ENCODE assay signal across 1 cellular context in genomic region chr10:131899116-131899690, GRCh38.
TF ChIP-seq lines count a peak whose summit lies in the region.

No MANE protein-coding gene starts in this region.

TF ChIP-seq in WTC11, 78 proteins besides CTCF, POLR2A, EP300 and RAD21 (continued from another document):
- TF ChIP-seq E2F4 (CRISPR knock-in tag; IDR thresholded peaks at IDR 0.05; ENCODE audit: borderline replicate concordance, low read depth) = no peak
- TF ChIP-seq CREM (CRISPR knock-in tag; IDR thresholded peaks at IDR 0.05) = no peak
- TF ChIP-seq MAX (CRISPR knock-in tag; IDR thresholded peaks at IDR 0.05) = no peak
- TF ChIP-seq ESRRA (CRISPR knock-in tag; IDR thresholded peaks at IDR 0.05; ENCODE audit: borderline replicate concordance) = no peak
- no peak for TF ChIP-seq PREB (CRISPR knock-in tag; IDR thresholded peaks at IDR 0.05; ENCODE audit: borderline replicate concordance)
- no peak for TF ChIP-seq NFATC4 (CRISPR knock-in tag; IDR thresholded peaks at IDR 0.05)
